9 cellular contexts compared by ENCODE assay signal in genomic region chr3:107846282-107846852, GRCh38.
DNase-seq lines count a peak whose midpoint lies in the region; ATAC-seq and TF ChIP-seq lines count a peak whose summit lies in the region.
"Had no signal": no experiment of that assay in that cellular context is flagged by ENCODE, and none has a peak within 500 bp of the region (broad histone marks: within the 10 kb centered on the region; RNA-seq: fewer than 3 reads in every experiment).

No MANE protein-coding gene starts in this region.

- intact Hi-C loops in thyroid gland (cut with DNase I): no loop called here

- DNase-seq in COLO829 (ENCODE audit: low spot score) (peak; percentile 80), HUDEP-2 (lab: John Stamatoyannopoulos, UW; ENCODE audit: unreplicated experiment in 76 of 76) (peak in 44 of 76 experiments; percentile 2 to 71 (median 24)), UCSD-AML1 (lab: John Stamatoyannopoulos, UW; ENCODE audit: unreplicated experiment) (peak; percentile 38), epidermal melanocyte (ENCODE audit: insufficient read length, low spot score) (peak; percentile 30), memory B cell (ENCODE audit: low spot score in 2 of 2) (peak; percentile 12 to 16), thyroid gland (peak; percentile 64 to 74)
- no peak for DNase-seq in effector CD8-positive, alpha-beta T cell (lab: John Stamatoyannopoulos, UW)

- TF ChIP-seq CTCF in thyroid gland (IDR thresholded peaks at IDR 0.05): peak in 4 of 6 experiments; percentile 43 to 59 (median 54)

- no peak overlapping the region for H3K4me3 Mint-ChIP-seq in memory B cell
- H3K4me3 Mint-ChIP-seq: IgD-negative memory B cell had no signal

- TF ChIP-seq POLR2A in thyroid gland (IDR thresholded peaks at IDR 0.05): no peak

- H3K4me1 ChIP-seq in thyroid gland: no peaks in the 10 kb centered on the region

- peaks cover 7% of the 10 kb centered on the region for H3K27me3 Mint-ChIP-seq in memory B cell

- no peak overlapping the region for H3K27ac Mint-ChIP-seq in memory B cell
- H3K27ac Mint-ChIP-seq: IgD-negative memory B cell had no signal

- H3K36me3 Mint-ChIP-seq in memory B cell: peaks cover 1% of the 10 kb centered on the region

- H3K27ac ChIP-seq in thyroid gland: no peak overlapping the region

- H3K4me1 Mint-ChIP-seq in memory B cell: peaks cover 5% of the 10 kb centered on the region
- H3K4me1 Mint-ChIP-seq: IgD-negative memory B cell had no signal

- no peaks in the 10 kb centered on the region for H3K9me3 ChIP-seq in thyroid gland

- H3K9me3 Mint-ChIP-seq in memory B cell: no peaks in the 10 kb centered on the region

- no peak overlapping the region for H3K4me3 ChIP-seq in thyroid gland (replicated peaks in 1 of 3)

- H3K36me3 ChIP-seq in thyroid gland: no peaks in the 10 kb centered on the region

- WGBS in thyroid gland, 2 donors: 64 to 65% methylated on average over 10 of the region's 10 CpGs

- ATAC-seq in memory B cell (ENCODE audit: low read depth) (peak; percentile 32), GM19324 (IDR thresholded peaks at IDR 0.05; ENCODE audit: low FRiP score, unreplicated experiment) (no peak)

- H3K27me3 ChIP-seq in thyroid gland: no peaks in the 10 kb centered on the region
